Comparison of ENCODE assay signal across 8 cellular contexts in the genomic region with DNA sequence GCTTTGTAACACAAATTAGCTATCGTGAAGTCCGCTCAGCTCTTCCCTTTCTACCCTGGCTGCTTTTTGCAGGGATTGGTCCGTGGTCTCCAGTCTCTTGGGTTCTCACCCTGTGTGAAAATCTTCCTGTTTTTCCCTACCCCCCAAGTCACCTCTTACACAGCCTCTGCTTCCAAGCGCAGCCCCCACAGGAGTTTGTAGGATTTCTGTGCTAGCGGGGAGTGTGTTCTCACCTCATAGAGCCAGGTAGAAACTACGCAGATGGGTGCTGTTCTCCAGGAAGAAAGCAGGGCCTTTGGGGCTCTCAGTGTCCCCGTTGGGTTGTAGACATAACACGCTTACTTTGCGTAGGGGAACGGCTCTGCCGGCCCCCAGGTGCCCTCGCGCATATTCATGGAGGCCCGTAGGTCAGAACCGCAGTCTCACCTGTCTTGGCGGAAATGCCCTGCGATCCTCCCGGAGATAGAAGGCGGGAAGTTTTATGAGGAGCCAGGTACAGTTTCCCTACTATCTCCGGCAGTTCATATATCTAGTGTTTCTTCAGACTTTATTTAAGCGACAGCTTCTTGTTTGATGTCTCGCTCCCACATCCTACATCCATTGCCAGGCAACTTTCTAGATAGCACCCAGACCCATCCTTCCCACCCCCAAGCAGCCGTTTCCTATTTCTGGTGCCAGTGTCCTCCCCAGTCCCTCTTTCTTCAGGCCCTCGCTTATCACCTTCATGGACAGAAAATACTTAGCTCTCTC. TPM values are rescaled to one million over a fixed set of nuclear protein-coding genes. Genes with fewer than 3 reads are reported as not detected.
A peak's percentile ranks its signal among the peaks of the same experiment; 100 is the strongest.
DNase-seq lines count a peak whose midpoint lies in the region; ATAC-seq lines count a peak whose summit lies in the region.
"Not testable (repeated sequence)": the region's sequence is repeated elsewhere in the genome, so short reads cannot be mapped to it uniquely, and the experiment has no call there.

No MANE protein-coding gene starts in this region.

- POLR2A ChIA-PET in naive thymus-derived CD8-positive, alpha-beta T cell (lab: Charles Lee) = interaction anchor here (0.8 to 3.2 kb wide), 4 partner anchors 9 to 203 kb away, joined by 3 to 51 read pairs (median 6); no protein-coding TSS in a partner anchor

- H3K9me3 Mint-ChIP-seq in naive thymus-derived CD8-positive, alpha-beta T cell = not testable (repeated sequence)

- not testable (repeated sequence) for H3K27me3 Mint-ChIP-seq in naive thymus-derived CD8-positive, alpha-beta T cell

- not testable (repeated sequence) for H3K36me3 Mint-ChIP-seq in naive thymus-derived CD8-positive, alpha-beta T cell

- peak overlapping the region; percentile 90 to 100 (median 100) for H3K27ac Mint-ChIP-seq in naive thymus-derived CD8-positive, alpha-beta T cell

- DNase-seq in COLO668 (lab: John Stamatoyannopoulos, UW; ENCODE audit: unreplicated experiment) (peak; percentile 65), NCI-H2081 (lab: John Stamatoyannopoulos, UW) (peak; percentile 48 to 70), T follicular helper cell (ENCODE audit: low read depth) (peak; percentile 31), fibroblast of gingiva (ENCODE audit: low read depth) (peak; percentile 78)
- peak; percentile 18 to 72 (median 50) for DNase-seq in activated naive CD4-positive, alpha-beta T cell (lab: John Stamatoyannopoulos, UW)
- peak in 8 of 10 donors; percentile 53 to 72 (median 66) for DNase-seq in naive thymus-derived CD8-positive, alpha-beta T cell
- DNase-seq in stimulated activated CD8-positive, alpha-beta memory T cell treated with anti-CD3 and anti-CD28 coated beads, Interleukin-7, amount 100 ng/mL, for 24 hours (ENCODE audit: low read depth) = peak; percentile 73

- H3K4me3 Mint-ChIP-seq in naive thymus-derived CD8-positive, alpha-beta T cell = peak overlapping the region; percentile 58 to 92 (median 86)

- H3K4me1 Mint-ChIP-seq in naive thymus-derived CD8-positive, alpha-beta T cell = peaks cover 19 to 53% (median 35%) of the 10 kb centered on the region in 4 donors

- ATAC-seq in HG02588 (IDR thresholded peaks at IDR 0.05; ENCODE audit: unreplicated experiment) = peak; percentile 17
- ATAC-seq in naive thymus-derived CD8-positive, alpha-beta T cell = peak in 1 of 2 donors; percentile 10

RNA-seq across cellular contexts. Expression of a gene that starts 0.7 kb away (rescaled TPM):
- total RNA-seq in naive thymus-derived CD8-positive, alpha-beta T cell = 1,000 to 10,000 TPM; 3,449 to 3,916 TPM
- polyA plus RNA-seq in naive thymus-derived CD8-positive, alpha-beta T cell = 10 to 100 TPM in 1 of 3 donors, not detected in 2; 22.6 TPM

RNA-seq across cellular contexts. Expression of a gene that starts 25.2 kb away (rescaled TPM):
- 100 to 1,000 TPM; 117 to 124 TPM for total RNA-seq in naive thymus-derived CD8-positive, alpha-beta T cell
- 1 to 10 TPM; 1.2 to 5.4 (median 1.3) TPM for polyA plus RNA-seq in naive thymus-derived CD8-positive, alpha-beta T cell
